In the genomic region with DNA sequence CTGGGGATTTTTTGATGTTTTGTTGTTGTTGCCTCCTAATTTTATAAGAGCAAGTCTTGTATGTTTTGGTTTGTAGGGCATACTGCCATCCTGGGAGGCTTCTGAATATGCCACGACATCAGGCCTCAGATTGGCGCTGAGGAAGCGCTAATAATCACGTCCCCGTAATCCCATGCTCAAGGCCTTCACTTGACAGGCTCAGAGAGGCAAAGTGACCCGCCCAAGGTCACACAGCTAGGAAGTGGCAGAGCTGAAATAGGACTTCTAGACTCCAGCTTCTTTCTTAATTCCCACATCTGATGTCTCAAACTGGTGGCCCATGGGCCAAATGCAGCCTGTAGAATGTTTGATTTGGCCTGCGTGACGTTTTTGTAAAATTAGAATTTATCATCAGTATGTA, we compare ENCODE assay signal across 1 cellular context.
TF ChIP-seq lines count a peak whose summit lies in the region.

No MANE protein-coding gene starts in this region.

TF ChIP-seq in K562, 482 proteins besides CTCF, POLR2A, EP300 and RAD21 (continued from another document):
- TF ChIP-seq MBD2 (IDR thresholded peaks at IDR 0.05; ENCODE audit: borderline replicate concordance, low read depth) (no peak), SMARCE1 (IDR thresholded peaks at IDR 0.05) (no peak), POLR2AphosphoS2 (IDR thresholded peaks at IDR 0.05; ENCODE audit: low read length) (no peak), ZFP36 (IDR thresholded peaks at IDR 0.05; ENCODE audit: low read depth, low read length, partially characterized antibody) (peak; percentile 85), BCOR (IDR thresholded peaks at IDR 0.05) (peak; percentile 78), RBM25 (IDR thresholded peaks at IDR 0.05; ENCODE audit: low read depth, low read length, severe bottlenecking) (peak; percentile 79), KDM1A (IDR thresholded peaks at IDR 0.05) (peak; percentile 33 to 43; a peak in 2 of 4 replicates), SP2 (IDR thresholded peaks at IDR 0.05; ENCODE audit: extremely low read depth, low read depth, low read length, poor library complexity, severe bottlenecking) (no peak), PTRF (tag; IDR thresholded peaks at IDR 0.05) (no peak), ZNF12 (CRISPR knock-in tag; IDR thresholded peaks at IDR 0.05) (no peak)
- TF ChIP-seq, protein P1, sequence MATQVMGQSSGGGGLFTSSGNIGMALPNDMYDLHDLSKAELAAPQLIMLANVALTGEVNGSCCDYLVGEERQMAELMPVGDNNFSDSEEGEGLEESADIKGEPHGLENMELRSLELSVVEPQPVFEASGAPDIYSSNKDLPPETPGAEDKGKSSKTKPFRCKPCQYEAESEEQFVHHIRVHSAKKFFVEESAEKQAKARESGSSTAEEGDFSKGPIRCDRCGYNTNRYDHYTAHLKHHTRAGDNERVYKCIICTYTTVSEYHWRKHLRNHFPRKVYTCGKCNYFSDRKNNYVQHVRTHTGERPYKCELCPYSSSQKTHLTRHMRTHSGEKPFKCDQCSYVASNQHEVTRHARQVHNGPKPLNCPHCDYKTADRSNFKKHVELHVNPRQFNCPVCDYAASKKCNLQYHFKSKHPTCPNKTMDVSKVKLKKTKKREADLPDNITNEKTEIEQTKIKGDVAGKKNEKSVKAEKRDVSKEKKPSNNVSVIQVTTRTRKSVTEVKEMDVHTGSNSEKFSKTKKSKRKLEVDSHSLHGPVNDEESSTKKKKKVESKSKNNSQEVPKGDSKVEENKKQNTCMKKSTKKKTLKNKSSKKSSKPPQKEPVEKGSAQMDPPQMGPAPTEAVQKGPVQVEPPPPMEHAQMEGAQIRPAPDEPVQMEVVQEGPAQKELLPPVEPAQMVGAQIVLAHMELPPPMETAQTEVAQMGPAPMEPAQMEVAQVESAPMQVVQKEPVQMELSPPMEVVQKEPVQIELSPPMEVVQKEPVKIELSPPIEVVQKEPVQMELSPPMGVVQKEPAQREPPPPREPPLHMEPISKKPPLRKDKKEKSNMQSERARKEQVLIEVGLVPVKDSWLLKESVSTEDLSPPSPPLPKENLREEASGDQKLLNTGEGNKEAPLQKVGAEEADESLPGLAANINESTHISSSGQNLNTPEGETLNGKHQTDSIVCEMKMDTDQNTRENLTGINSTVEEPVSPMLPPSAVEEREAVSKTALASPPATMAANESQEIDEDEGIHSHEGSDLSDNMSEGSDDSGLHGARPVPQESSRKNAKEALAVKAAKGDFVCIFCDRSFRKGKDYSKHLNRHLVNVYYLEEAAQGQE (CRISPR knock-in tag; IDR thresholded peaks at IDR 0.05; ENCODE audit: low read depth), result no peak
